34 cellular contexts compared by ENCODE assay signal in the genomic region with DNA sequence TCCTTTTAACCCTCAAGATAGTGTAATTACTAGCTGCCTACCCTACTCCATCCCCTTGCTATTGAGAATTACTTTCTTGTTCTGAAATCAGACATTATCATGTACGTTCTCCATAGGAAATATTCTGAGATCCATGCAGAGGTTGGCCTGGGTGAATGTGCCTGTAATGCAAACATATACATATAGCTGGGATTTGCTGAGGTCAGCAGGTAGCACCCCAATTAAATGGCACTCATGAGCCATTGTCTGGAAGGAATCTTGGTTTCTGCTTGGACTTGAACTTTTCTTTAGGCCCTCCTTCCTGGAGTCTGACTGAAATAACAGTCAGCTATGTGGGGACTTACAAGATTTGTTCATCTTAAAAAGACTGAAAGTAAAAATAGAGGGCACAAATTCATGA. TPM values are rescaled to one million over a fixed set of nuclear protein-coding genes. Genes with fewer than 3 reads are reported as not detected.
"Had no signal": no experiment of that assay in that cellular context is flagged by ENCODE, and none has a peak within 500 bp of the region (broad histone marks: within the 10 kb centered on the region; RNA-seq: fewer than 3 reads in every experiment).

No MANE protein-coding gene starts in this region.

- H3K27ac ChIP-seq: ascending aorta, cardiac muscle cell, VCaP had no signal

- H3K4me1 ChIP-seq: ascending aorta had no signal

- ATAC-seq: activated CD4-positive, alpha-beta T cell treated with anti-CD3 and anti-CD28 coated beads for 36 hours; activated CD4-positive, CD25-positive, alpha-beta regulatory T cell treated with anti-CD3 and anti-CD28 coated beads, Interleukin-2, amount 50 U/mL, for 24 hours; activated CD8-positive, alpha-beta memory T cell treated with anti-CD3 and anti-CD28 coated beads, Interleukin-2, amount 10 ng/mL, durations not matched to agents 7 days and 5 days; activated CD8-positive, alpha-beta T cell treated with anti-CD3 and anti-CD28 coated beads, Interleukin-2, amount 10 ng/mL, durations not matched to agents 7 days and 5 days; activated naive CD8-positive, alpha-beta T cell treated with anti-CD3 and anti-CD28 coated beads, Interleukin-2, amount 50 U/mL, for 24 hours; WTC11 had no signal

- DNase-seq: activated CD4-positive, alpha-beta memory T cell treated with anti-CD3 and anti-CD28 coated beads, Interleukin-2, amount 10 ng/mL, durations not matched to agents 7 days and 5 days; activated CD4-positive, alpha-beta T cell treated with anti-CD3 and anti-CD28 coated beads for 1 hour; activated CD4-positive, alpha-beta T cell treated with anti-CD3 and anti-CD28 coated beads for 36 hours; activated CD4-positive, alpha-beta T cell treated with anti-CD3 and anti-CD28 coated beads for 48 hours; activated CD4-positive, alpha-beta T cell treated with anti-CD3 and anti-CD28 coated beads, Interleukin-2, amount 10 ng/mL, durations not matched to agents 7 days and 5 days; activated CD4-positive, alpha-beta T cell treated with anti-CD3 and anti-CD28 coated beads, Interleukin-2, amount 50 U/mL, for 48 hours; activated CD4-positive, CD25-positive, alpha-beta regulatory T cell; activated CD8-positive, alpha-beta memory T cell treated with anti-CD3 and anti-CD28 coated beads for 24 hours; activated CD8-positive, alpha-beta memory T cell treated with anti-CD3 and anti-CD28 coated beads, Interleukin-2, amount 10 ng/mL, durations not matched to agents 7 days and 5 days; activated CD8-positive, alpha-beta memory T cell treated with anti-CD3 and anti-CD28 coated beads, Interleukin-2, amount 50 U/mL, for 48 hours; activated CD8-positive, alpha-beta T cell treated with anti-CD3 and anti-CD28 coated beads, Interleukin-2, amount 10 ng/mL, durations not matched to agents 7 days and 5 days; activated effector memory CD4-positive, alpha-beta T cell treated with Interleukin-2 at 50 U/mL for 16 hours; activated gamma-delta T cell; activated naive CD4-positive, alpha-beta T cell treated with anti-CD3 and anti-CD28 coated beads, Interleukin-2, amount 10 ng/mL, durations not matched to agents 7 days and 5 days; activated naive CD4-positive, alpha-beta T cell treated with Interleukin-2 at 50 U/mL for 16 hours; activated naive CD8-positive, alpha-beta T cell treated with anti-CD3 and anti-CD28 coated beads, Interleukin-2, amount 10 ng/mL, durations not matched to agents 7 days and 5 days; activated naive CD8-positive, alpha-beta T cell treated with anti-CD3 and anti-CD28 coated beads, Interleukin-2, amount 50 U/mL, for 24 hours; activated T-cell treated with anti-CD3 and anti-CD28 coated beads, Interleukin-2, amount 50 U/mL, for 24 hours; activated T-cell treated with anti-CD3 and anti-CD28 coated beads, Interleukin-2, amount 50 U/mL, for 48 hours; amygdala; anterior cingulate cortex; caudate nucleus; cerebellar nuclear complex; T-helper 2 cell; T-helper 9 cell had no signal

- FAIRE-seq: TTC549 had no signal

- H3K4me3 ChIP-seq: ascending aorta, cardiac muscle cell had no signal

- H3K9me3 ChIP-seq: ascending aorta had no signal

- H3K36me3 ChIP-seq: ascending aorta, cardiac muscle cell had no signal

- H3K27me3 ChIP-seq: ascending aorta, cardiac muscle cell had no signal

RNA-seq across cellular contexts. Expression of a gene that starts 3.7 kb away (rescaled TPM):
- total RNA-seq: activated CD4-positive, alpha-beta memory T cell treated with anti-CD3 and anti-CD28 coated beads, Interleukin-2, amount 10 ng/mL, durations not matched to agents 7 days and 5 days; activated naive CD8-positive, alpha-beta T cell treated with anti-CD3 and anti-CD28 coated beads, Interleukin-2, amount 10 ng/mL, durations not matched to agents 7 days and 5 days; bronchial epithelial cell; cardiac muscle cell; chondrocyte had no signal
- polyA plus RNA-seq: adipose tissue, cardiac muscle cell had no signal

RNA-seq across cellular contexts. Expression of a gene that starts 18.5 kb away (rescaled TPM):
- total RNA-seq: activated CD4-positive, alpha-beta memory T cell treated with anti-CD3 and anti-CD28 coated beads, Interleukin-2, amount 10 ng/mL, durations not matched to agents 7 days and 5 days; activated CD8-positive, alpha-beta T cell treated with anti-CD3 and anti-CD28 coated beads, Interleukin-2, amount 10 ng/mL, durations not matched to agents 7 days and 5 days; bronchial epithelial cell; cardiac muscle cell; chondrocyte; WTC11 had no signal
- polyA plus RNA-seq: adipose tissue, cardiac muscle cell had no signal

RNA-seq across cellular contexts. Expression of a gene that starts 57.1 kb away (rescaled TPM):
- total RNA-seq: ascending aorta, cardiac muscle cell had no signal
- polyA plus RNA-seq: cardiac muscle cell had no signal
